21 cellular contexts compared by ENCODE assay signal in genomic region chr17:27554152-27554551, GRCh38.
DNase-seq lines count a peak whose midpoint lies in the region; ATAC-seq, FAIRE-seq and TF ChIP-seq lines count a peak whose summit lies in the region.
"Had no signal": no experiment of that assay in that cellular context is flagged by ENCODE, and none has a peak within 500 bp of the region (broad histone marks: within the 10 kb centered on the region; RNA-seq: fewer than 3 reads in every experiment).

No MANE protein-coding gene starts in this region.

- no peak overlapping the region for H3K9ac ChIP-seq in HepG2 (ENCODE audit: insufficient read depth, low read depth, low read length)

- peaks cover 32% of the 10 kb centered on the region for H3K36me3 Mint-ChIP-seq in activated T-helper 2 cell treated with anti-CD3 and anti-CD28 coated beads, Interferon-gamma antibody, Interleukin-2, Interleukin-4, amounts not matched to agents 10 μg/mL and 5 μg/mL and 100 μg/mL, durations not matched to agents 14 hours and 24 hours and 36 hours (ENCODE audit: low read depth)

- intact Hi-C loops in HepG2 (cut with micrococcal nuclease; ENCODE audit: unreplicated experiment) (no loop called here), right lobe of liver (cut with DNase I) (no loop called here), pancreas (cut with DNase I) (no loop called here)
- intact Hi-C loops in activated T-helper 2 cell treated with anti-CD3 and anti-CD28 coated beads, Interferon-gamma antibody, Interleukin-2, Interleukin-4, amounts not matched to agents 10 μg/mL and 5 μg/mL and 100 μg/mL, durations not matched to agents 14 hours and 24 hours and 36 hours (cut with micrococcal nuclease): no loop called here

- H2AFZ ChIP-seq in HepG2 (ENCODE audit: low read length): no peak overlapping the region

- TF ChIP-seq POLR2A in HepG2 (IDR thresholded peaks at IDR 0.05; ENCODE audit: insufficient read depth in 1 of 2, low read depth in 2 of 2, low read length in 2 of 2) (no peak), right lobe of liver (IDR thresholded peaks at IDR 0.05) (no peak)

- no peak overlapping the region for H3K27ac ChIP-seq in HepG2 (ENCODE audit: extremely low read length, insufficient read depth, low read length)
- H3K27ac ChIP-seq in right lobe of liver: no peak overlapping the region
- H3K27ac ChIP-seq in coronary artery: peak overlapping the region in 1 of 2 donors; percentile 50
- peak overlapping the region; percentile 1 to 81 (median 69) for H3K27ac ChIP-seq in pancreas
- H3K27ac ChIP-seq: C4-2B, prostate gland had no signal

- no peaks in the 10 kb centered on the region for H3K27me3 Mint-ChIP-seq in activated T-helper 2 cell treated with anti-CD3 and anti-CD28 coated beads, Interferon-gamma antibody, Interleukin-2, Interleukin-4, amounts not matched to agents 10 μg/mL and 5 μg/mL and 100 μg/mL, durations not matched to agents 14 hours and 24 hours and 36 hours (ENCODE audit: low read depth)
- H3K27me3 Mint-ChIP-seq: activated CD4-positive, alpha-beta T cell treated with anti-CD3 and anti-CD28 coated beads, Interleukin-2, amount 10 ng/mL, durations not matched to agents 7 days and 5 days; activated naive CD8-positive, alpha-beta T cell treated with anti-CD3 and anti-CD28 coated beads, Interleukin-2, amount 50 U/mL, for 24 hours had no signal

- POLR2A ChIA-PET in HepG2 (lab: Yijun Ruan, JAX): interaction anchor here (3.0 kb wide), 1 partner anchor 23 kb away, joined by 27 read pairs; no protein-coding TSS in a partner anchor

- H3K9me3 ChIP-seq in HepG2 (ENCODE audit: low read length): no peaks in the 10 kb centered on the region
- H3K9me3 ChIP-seq in right lobe of liver: no peaks in the 10 kb centered on the region
- H3K9me3 ChIP-seq in pancreas: no peaks in the 10 kb centered on the region
- H3K9me3 ChIP-seq: prostate gland, stomach had no signal

- H3K4me3 ChIP-seq in HepG2 (replicated peaks in 1 of 3; ENCODE audit: insufficient read depth in 1 of 3, low read depth in 2 of 3, low read length in 3 of 3) (no peak overlapping the region), right lobe of liver (no peak overlapping the region), coronary artery (peak overlapping the region; percentile 11), pancreas (no peak overlapping the region)
- H3K4me3 ChIP-seq: dorsolateral prefrontal cortex, prostate gland, stomach had no signal

- no peak for FAIRE-seq in HepG2 (lab: Jason Lieb, UNC)
- FAIRE-seq in pancreas (lab: Jason Lieb, UNC): no peak
- FAIRE-seq: bronchial epithelial cell had no signal

- CTCF ChIA-PET in HepG2 (lab: Yijun Ruan, JAX; ENCODE audit: low intra/inter-chr PET ratio, low total read pairs): no interaction called here

- TF ChIP-seq RAD21 in HepG2 (CRISPR knock-in tag; IDR thresholded peaks at IDR 0.05): no peak

- TF ChIP-seq EP300 in HepG2 (IDR thresholded peaks at IDR 0.05; ENCODE audit: low read depth in 2 of 2, low read length in 2 of 2) (no peak), HepG2 (CRISPR knock-in tag; IDR thresholded peaks at IDR 0.05; ENCODE audit: borderline replicate concordance) (no peak; the same call in 1 of the 2 replicates)

- no peak overlapping the region for H3K4me2 ChIP-seq in HepG2 (ENCODE audit: low read depth, low read length)

- H3K27ac Mint-ChIP-seq in activated T-helper 2 cell treated with anti-CD3 and anti-CD28 coated beads, Interferon-gamma antibody, Interleukin-2, Interleukin-4, amounts not matched to agents 10 μg/mL and 5 μg/mL and 100 μg/mL, durations not matched to agents 14 hours and 24 hours and 36 hours: no peak overlapping the region
- H3K27ac Mint-ChIP-seq: activated CD4-positive, alpha-beta T cell treated with anti-CD3 and anti-CD28 coated beads, Interleukin-2, amount 10 ng/mL, durations not matched to agents 7 days and 5 days; activated naive CD8-positive, alpha-beta T cell treated with anti-CD3 and anti-CD28 coated beads, Interleukin-2, amount 50 U/mL, for 24 hours had no signal

- no peaks in the 10 kb centered on the region for H3K27me3 ChIP-seq in HepG2 (ENCODE audit: control insufficient read depth in 1 of 2, insufficient read depth in 2 of 2, low read length in 2 of 2)
- no peaks in the 10 kb centered on the region for H3K27me3 ChIP-seq in right lobe of liver
- no peaks in the 10 kb centered on the region for H3K27me3 ChIP-seq in pancreas
- H3K27me3 ChIP-seq: dorsolateral prefrontal cortex, stomach had no signal

- no peak overlapping the region for H3K4me3 Mint-ChIP-seq in activated T-helper 2 cell treated with anti-CD3 and anti-CD28 coated beads, Interferon-gamma antibody, Interleukin-2, Interleukin-4, amounts not matched to agents 10 μg/mL and 5 μg/mL and 100 μg/mL, durations not matched to agents 14 hours and 24 hours and 36 hours (ENCODE audit: low read depth)
- H3K4me3 Mint-ChIP-seq: activated CD4-positive, alpha-beta T cell treated with anti-CD3 and anti-CD28 coated beads, Interleukin-2, amount 10 ng/mL, durations not matched to agents 7 days and 5 days; activated naive CD8-positive, alpha-beta T cell treated with anti-CD3 and anti-CD28 coated beads, Interleukin-2, amount 50 U/mL, for 24 hours; H9; T-helper 1 cell treated with Interleukin-12 subunit alpha and Interleukin-12 subunit beta and Interleukin-4 antibody, amounts not matched to agents 30 μg/mL and 1 μg/mL, for 36 hours had no signal

- peaks cover 0 to 9% of the 10 kb centered on the region in 2 experiments; a peak in 3 of 5 replicates for H3K36me3 ChIP-seq in HepG2 (replicated peaks in 1 of 2; ENCODE audit: control insufficient read depth in 1 of 2, insufficient read depth in 2 of 2, low read length in 2 of 2)
- no peaks in the 10 kb centered on the region for H3K36me3 ChIP-seq in right lobe of liver
- H3K36me3 ChIP-seq in pancreas: no peaks in the 10 kb centered on the region
- H3K36me3 ChIP-seq: prostate gland had no signal

- no peaks in the 10 kb centered on the region for H3K9me3 Mint-ChIP-seq in activated T-helper 2 cell treated with anti-CD3 and anti-CD28 coated beads, Interferon-gamma antibody, Interleukin-2, Interleukin-4, amounts not matched to agents 10 μg/mL and 5 μg/mL and 100 μg/mL, durations not matched to agents 14 hours and 24 hours and 36 hours
- H3K9me3 Mint-ChIP-seq: activated CD4-positive, alpha-beta T cell treated with anti-CD3 and anti-CD28 coated beads, Interleukin-2, amount 10 ng/mL, durations not matched to agents 7 days and 5 days; activated naive CD8-positive, alpha-beta T cell treated with anti-CD3 and anti-CD28 coated beads, Interleukin-2, amount 50 U/mL, for 24 hours; T-helper 1 cell treated with Interleukin-12 subunit alpha and Interleukin-12 subunit beta and Interleukin-4 antibody, amounts not matched to agents 30 μg/mL and 1 μg/mL, for 36 hours had no signal

- peak; percentile 48 for DNase-seq in HepG2 (ENCODE audit: low spot score)
- no peak for DNase-seq in right lobe of liver
- DNase-seq in coronary artery (ENCODE audit: low spot score): no peak
- no peak for DNase-seq in pancreas
- DNase-seq in GM03348 (ENCODE audit: low spot score): no peak
- no peak for DNase-seq in activated T-helper 2 cell treated with anti-CD3 and anti-CD28 coated beads, Interferon-gamma antibody, Interleukin-2, Interleukin-4, amounts not matched to agents 10 μg/mL and 5 μg/mL and 100 μg/mL, durations not matched to agents 14 hours and 24 hours and 36 hours (ENCODE audit: low spot score)
- DNase-seq in NCI-H1092 (lab: John Stamatoyannopoulos, UW): no peak
- DNase-seq: activated CD4-positive, alpha-beta T cell treated with anti-CD3 and anti-CD28 coated beads, Interleukin-2, amount 10 ng/mL, durations not matched to agents 7 days and 5 days; activated CD8-positive, alpha-beta memory T cell treated with anti-CD3 and anti-CD28 coated beads, Interleukin-2, amount 50 U/mL, for 4 hours; activated naive CD8-positive, alpha-beta T cell treated with anti-CD3 and anti-CD28 coated beads, Interleukin-2, amount 50 U/mL, for 24 hours; dorsolateral prefrontal cortex; H9; NCI-H2171 treated with DMSO at 0.1 percent for 48 hours; NCI-H748 treated with DMSO at 0.1 percent for 48 hours; SIG-M5; stomach had no signal

- H3K4me1 ChIP-seq in HepG2 (ENCODE audit: insufficient read depth, low read length): peaks cover 73% of the 10 kb centered on the region
- H3K4me1 ChIP-seq in right lobe of liver: peaks cover 0 to 9% (median 3%) of the 10 kb centered on the region in 4 donors
- peaks cover 59 to 60% (median 59%) of the 10 kb centered on the region in 3 donors for H3K4me1 ChIP-seq in pancreas
- H3K4me1 ChIP-seq: prostate gland had no signal

- ATAC-seq in HepG2 (no peak), right lobe of liver (no peak), pancreas (peak in 2 of 4 donors; percentile 12 to 13), HG03521 (IDR thresholded peaks at IDR 0.05; ENCODE audit: unreplicated experiment) (no peak)
- ATAC-seq: activated naive CD8-positive, alpha-beta T cell treated with anti-CD3 and anti-CD28 coated beads, Interleukin-2, amount 50 U/mL, for 24 hours had no signal

- BruUV-seq in HepG2 (replicated peaks; lab: Mats Ljungman, UMichigan): no TSS peak

- no peaks in the 10 kb centered on the region for H4K20me1 ChIP-seq in HepG2 (ENCODE audit: insufficient read depth, low read length)

- in situ Hi-C loops in HepG2 (cut with HindIII; ENCODE audit: extremely low pct_ligation_motif_present, low pct_unique_long_range_greater_than_20kb): no loop called here

- peaks cover 1% of the 10 kb centered on the region for H3K79me2 ChIP-seq in HepG2 (ENCODE audit: insufficient read depth, low read length)

- TF ChIP-seq CTCF in HepG2 (CRISPR knock-in tag; IDR thresholded peaks at IDR 0.05) (no peak), right lobe of liver (IDR thresholded peaks at IDR 0.05) (no peak), coronary artery (IDR thresholded peaks at IDR 0.05) (no peak), pancreas (IDR thresholded peaks at IDR 0.05) (no peak)

- peaks cover 28% of the 10 kb centered on the region for H3K4me1 Mint-ChIP-seq in activated T-helper 2 cell treated with anti-CD3 and anti-CD28 coated beads, Interferon-gamma antibody, Interleukin-2, Interleukin-4, amounts not matched to agents 10 μg/mL and 5 μg/mL and 100 μg/mL, durations not matched to agents 14 hours and 24 hours and 36 hours (ENCODE audit: low read depth)

- WGBS in HepG2 (ENCODE audit: low lambda C conversion rate): 76% methylated on average over 9 of the region's 11 CpGs
- 70% methylated on average over 2 of the region's 11 CpGs for WGBS in right lobe of liver (ENCODE audit: insufficient coverage, low coverage, low lambda C conversion rate, missing lambda C conversion rate)
- 19 to 22% methylated on average over 11 of the region's 11 CpGs for WGBS in pancreas, 2 donors

TF ChIP-seq in HepG2, 621 proteins besides CTCF, POLR2A, EP300 and RAD21 (continues in another document):
- no peak for TF ChIP-seq ARNT (IDR thresholded peaks at IDR 0.05)
- TF ChIP-seq SPEN (CRISPR knock-in tag; IDR thresholded peaks at IDR 0.05; ENCODE audit: low read depth): no peak

Comparison
In these comparisons a context has a peak if more than half of its experiments do, and no peak if none do; other contexts are left out.
1. H3K27ac ChIP-seq: peak in pancreas (4 of 4); none in HepG2 (single experiment) and right lobe of liver (0 of 3).